9 cellular contexts compared by ENCODE assay signal in the genomic region with DNA sequence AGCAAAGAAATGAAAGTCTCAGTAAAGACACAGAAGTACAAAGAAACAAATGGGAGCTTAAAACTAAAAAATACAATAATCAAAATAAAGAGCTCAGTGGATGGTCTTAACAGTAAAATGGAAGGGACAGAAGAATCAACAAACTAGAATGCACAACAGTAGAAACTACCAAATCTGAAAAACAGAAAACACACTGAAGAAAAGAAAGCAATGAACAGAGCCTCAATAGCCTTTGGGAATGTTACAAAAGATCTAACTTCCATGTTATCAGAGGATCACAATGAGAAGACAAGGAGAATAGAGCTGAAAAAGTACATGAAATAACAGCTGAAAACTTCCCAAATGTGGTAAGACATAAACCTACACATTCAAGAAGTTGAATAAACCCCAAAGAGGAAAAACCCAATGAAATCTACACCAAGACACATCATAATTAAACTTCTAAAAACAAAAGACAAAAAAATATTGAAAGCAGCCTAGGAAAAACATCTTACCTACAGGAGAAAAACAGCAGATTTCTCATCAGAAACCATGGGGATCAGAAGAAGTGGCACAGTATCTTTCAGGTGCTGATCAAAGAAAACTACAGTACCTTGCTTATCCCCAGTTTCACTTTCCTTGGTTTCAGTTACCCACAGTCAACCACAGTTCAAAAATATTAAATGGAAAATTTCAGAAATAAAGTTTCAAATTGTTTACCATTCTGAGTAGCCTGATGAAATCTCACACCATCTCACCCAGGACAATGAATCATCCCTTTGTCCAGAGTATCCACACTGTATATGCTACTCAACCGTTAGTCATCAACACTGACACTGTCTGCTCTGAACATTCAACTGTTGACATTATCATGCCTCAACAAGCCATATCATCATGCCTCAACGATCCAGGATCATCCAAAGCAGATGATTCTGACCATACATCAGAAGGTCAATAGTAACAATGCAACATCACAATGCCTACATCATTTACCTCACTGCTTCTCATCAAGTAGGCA. TPM values are rescaled to one million over a fixed set of nuclear protein-coding genes. Genes with fewer than 3 reads are reported as not detected.
DNase-seq lines count a peak whose midpoint lies in the region; ATAC-seq, FAIRE-seq and TF ChIP-seq lines count a peak whose summit lies in the region.
"Had no signal": no experiment of that assay in that cellular context is flagged by ENCODE, and none has a peak within 500 bp of the region (broad histone marks: within the 10 kb centered on the region; RNA-seq: fewer than 3 reads in every experiment).

No MANE protein-coding gene starts in this region.

- no peak for TF ChIP-seq EP300 in transverse colon (IDR thresholded peaks at IDR 0.05; ENCODE audit: low read depth)

- no peak overlapping the region for H3K4me3 ChIP-seq in AG10803 (ENCODE audit: low read length)
- no peak overlapping the region for H3K4me3 ChIP-seq in HFF-Myc (replicated peaks; ENCODE audit: low read depth, low read length)
- H3K4me3 ChIP-seq in transverse colon, result no peak overlapping the region
- H3K4me3 ChIP-seq: skin epidermis had no signal

- in situ Hi-C loops in transverse colon (cut with MboI; ENCODE audit: low pct_ligation_motif_present in 1 of 4, low pct_unique_long_range_greater_than_20kb in 1 of 4, low sequenced_read_pairs in 3 of 4), result no loop called here

- H3K27me3 ChIP-seq in transverse colon, result no peaks in the 10 kb centered on the region

- TF ChIP-seq CTCF in AG10803 (conservative IDR thresholded peaks at IDR 0.05; ENCODE audit: low read length), result no peak
- TF ChIP-seq CTCF in HFF-Myc (IDR thresholded peaks at IDR 0.05; ENCODE audit: low read depth, low read length, missing control alignments), result no peak
- TF ChIP-seq CTCF in transverse colon (IDR thresholded peaks at IDR 0.05), result no peak

- H3K36me3 Mint-ChIP-seq in activated T-helper 2 cell treated with anti-CD3 and anti-CD28 coated beads, Interferon-gamma antibody, Interleukin-2, Interleukin-4, amounts not matched to agents 10 μg/mL and 5 μg/mL and 100 μg/mL, durations not matched to agents 14 hours and 24 hours and 36 hours (ENCODE audit: low read depth), result peaks cover 37% of the 10 kb centered on the region

- H3K27ac Mint-ChIP-seq in activated T-helper 2 cell treated with anti-CD3 and anti-CD28 coated beads, Interferon-gamma antibody, Interleukin-2, Interleukin-4, amounts not matched to agents 10 μg/mL and 5 μg/mL and 100 μg/mL, durations not matched to agents 14 hours and 24 hours and 36 hours, result peak overlapping the region; percentile 80

- no peaks in the 10 kb centered on the region for H3K9me3 ChIP-seq in transverse colon

- H3K4me3 Mint-ChIP-seq in activated T-helper 2 cell treated with anti-CD3 and anti-CD28 coated beads, Interferon-gamma antibody, Interleukin-2, Interleukin-4, amounts not matched to agents 10 μg/mL and 5 μg/mL and 100 μg/mL, durations not matched to agents 14 hours and 24 hours and 36 hours (ENCODE audit: low read depth), result no peak overlapping the region

- H3K9me3 Mint-ChIP-seq in activated T-helper 2 cell treated with anti-CD3 and anti-CD28 coated beads, Interferon-gamma antibody, Interleukin-2, Interleukin-4, amounts not matched to agents 10 μg/mL and 5 μg/mL and 100 μg/mL, durations not matched to agents 14 hours and 24 hours and 36 hours, result peaks cover 39% of the 10 kb centered on the region

- H3K4me1 Mint-ChIP-seq in activated T-helper 2 cell treated with anti-CD3 and anti-CD28 coated beads, Interferon-gamma antibody, Interleukin-2, Interleukin-4, amounts not matched to agents 10 μg/mL and 5 μg/mL and 100 μg/mL, durations not matched to agents 14 hours and 24 hours and 36 hours (ENCODE audit: low read depth), result peaks cover 47% of the 10 kb centered on the region

- no peak for TF ChIP-seq POLR2A in transverse colon (IDR thresholded peaks at IDR 0.05)

- WGBS in transverse colon (ENCODE audit: low coverage in 1 of 2), 2 donors, result 81% methylated on average over 2 of the region's 2 CpGs; no CpG with 5 or more reads in 1 of the 2 donors

- peak; percentile 62 for FAIRE-seq in islet of Langerhans (lab: Jason Lieb, UNC)

- no peaks in the 10 kb centered on the region for H3K36me3 ChIP-seq in transverse colon

- no peak for ATAC-seq in HG02870 (IDR thresholded peaks at IDR 0.05; ENCODE audit: unreplicated experiment)

- H3K4me1 ChIP-seq in transverse colon, result no peaks in the 10 kb centered on the region

- H3K27me3 Mint-ChIP-seq in activated T-helper 2 cell treated with anti-CD3 and anti-CD28 coated beads, Interferon-gamma antibody, Interleukin-2, Interleukin-4, amounts not matched to agents 10 μg/mL and 5 μg/mL and 100 μg/mL, durations not matched to agents 14 hours and 24 hours and 36 hours (ENCODE audit: low read depth), result no peaks in the 10 kb centered on the region

- intact Hi-C loops in activated T-helper 2 cell treated with anti-CD3 and anti-CD28 coated beads, Interferon-gamma antibody, Interleukin-2, Interleukin-4, amounts not matched to agents 10 μg/mL and 5 μg/mL and 100 μg/mL, durations not matched to agents 14 hours and 24 hours and 36 hours (cut with micrococcal nuclease), result loop anchor here (1.0 to 5.0 kb wide), 6 partner anchors 16 to 468 kb away; a partner anchor contains a TSS
- intact Hi-C loops in head of caudate nucleus (cut with DNase I) (no loop called here), transverse colon (cut with DNase I; ENCODE audit: low total_unique reads) (no loop called here)

- H3K27ac ChIP-seq in transverse colon, result no peak overlapping the region
- H3K27ac ChIP-seq: skin epidermis had no signal

- DNase-seq in AG10803 (ENCODE audit: low read depth) (peak; percentile 83), HFF-Myc (ENCODE audit: extremely low read depth, low read depth) (peak; percentile 67), activated gamma-delta T cell treated with Interleukin-2 at 50 U/mL for 16 hours (no peak), head of caudate nucleus (no peak), transverse colon (no peak)
- DNase-seq in activated T-helper 2 cell treated with anti-CD3 and anti-CD28 coated beads, Interferon-gamma antibody, Interleukin-2, Interleukin-4, amounts not matched to agents 10 μg/mL and 5 μg/mL and 100 μg/mL, durations not matched to agents 14 hours and 24 hours and 36 hours (ENCODE audit: low spot score), result no peak

RNA-seq across cellular contexts. Expression of a gene that starts 22.2 kb away (rescaled TPM):
- total RNA-seq in activated T-helper 2 cell treated with anti-CD3 and anti-CD28 coated beads, Interferon-gamma antibody, Interleukin-2, Interleukin-4, amounts not matched to agents 10 μg/mL and 5 μg/mL and 100 μg/mL, durations not matched to agents 14 hours and 24 hours and 36 hours, result 64.4 and 65.2 TPM in 2 replicates
- 10 to 100 TPM; 12.3 to 86.0 (median 41.7) TPM for total RNA-seq in transverse colon

Comparison
In these comparisons a context has a peak if more than half of its experiments do, and no peak if none do; other contexts are left out.
1. DNase-seq: peak in AG10803 (single experiment) and HFF-Myc (single experiment); none in activated T-helper 2 cell treated with anti-CD3 and anti-CD28 coated beads, Interferon-gamma antibody, Interleukin-2, Interleukin-4, amounts not matched to agents 10 μg/mL and 5 μg/mL and 100 μg/mL, durations not matched to agents 14 hours and 24 hours and 36 hours (single experiment), activated gamma-delta T cell treated with Interleukin-2 at 50 U/mL for 16 hours (single experiment), head of caudate nucleus (0 of 42) and transverse colon (single experiment).